Comparison of ENCODE assay signal across 25 cellular contexts in the genomic region with DNA sequence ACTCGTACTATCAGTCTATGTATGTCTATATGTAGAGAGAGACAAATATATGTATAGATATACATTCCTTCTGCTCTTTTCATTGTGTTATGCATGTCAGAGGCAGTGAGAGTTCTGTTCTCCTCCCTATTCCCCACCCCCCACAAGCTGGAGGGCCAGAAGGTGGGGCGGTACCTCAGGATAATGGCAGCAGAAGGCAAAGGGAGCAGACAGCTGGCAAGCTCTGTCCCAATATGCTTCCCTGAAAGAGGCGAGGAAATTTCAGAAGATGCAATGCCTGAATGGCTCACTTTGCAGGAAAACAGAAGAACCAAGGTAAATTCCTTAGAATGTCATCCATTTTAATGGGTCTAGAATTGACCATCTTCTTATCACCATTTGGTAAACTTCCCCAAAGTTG.
DNase-seq lines count a peak whose midpoint lies in the region; ATAC-seq, FAIRE-seq and TF ChIP-seq lines count a peak whose summit lies in the region.
"Had no signal": no experiment of that assay in that cellular context is flagged by ENCODE, and none has a peak within 500 bp of the region (broad histone marks: within the 10 kb centered on the region; RNA-seq: fewer than 3 reads in every experiment).

No MANE protein-coding gene starts in this region.

- intact Hi-C loops in left colon (cut with DNase I, micrococcal nuclease): no loop called here

- DNase-seq in D721Med (ENCODE audit: insufficient read length, low spot score): no peak
- DNase-seq in NCI-H146 treated with DMSO at 0.1 percent for 48 hours (lab: John Stamatoyannopoulos, UW; ENCODE audit: unreplicated experiment): peak; percentile 29
- DNase-seq in NCI-H82 (lab: John Stamatoyannopoulos, UW): peak; percentile 92
- DNase-seq in left colon: peak in 1 of 2 donors; percentile 18
- no peak for DNase-seq in T1000 (lab: John Stamatoyannopoulos, UW)
- DNase-seq: activated CD4-positive, alpha-beta T cell treated with anti-CD3 and anti-CD28 coated beads, Interleukin-2, amount 10 ng/mL, durations not matched to agents 7 days and 5 days; activated naive CD4-positive, alpha-beta T cell treated with Interleukin-2 at 50 U/mL for 16 hours; activated T-cell treated with anti-CD3 and anti-CD28 coated beads, Interleukin-2, amount 50 U/mL, for 72 hours; adrenal gland; colonic mucosa; effector memory CD4-positive, alpha-beta T cell; foreskin keratinocyte; H7; hypothalamus; left ventricle myocardium superior; MG63; naive thymus-derived CD4-positive, alpha-beta T cell; NCI-H1436; NCI-H345; upper lobe of left lung had no signal

- ATAC-seq in left colon: peak; percentile 30
- no peak for ATAC-seq in GM21529 (IDR thresholded peaks at IDR 0.05; ENCODE audit: unreplicated experiment)
- ATAC-seq in HG03442 (IDR thresholded peaks at IDR 0.05; ENCODE audit: unreplicated experiment): no peak
- no peak for ATAC-seq in HG03039 (IDR thresholded peaks at IDR 0.05; ENCODE audit: unreplicated experiment)
- ATAC-seq: activated T-cell treated with anti-CD3 and anti-CD28 coated beads, Interleukin-2, amount 50 U/mL, for 72 hours; esophagus mucosa; foreskin keratinocyte; left ventricle myocardium superior; naive thymus-derived CD4-positive, alpha-beta T cell had no signal

- TF ChIP-seq CTCF in D721Med (IDR thresholded peaks at IDR 0.05; ENCODE audit: insufficient read depth, missing control alignments): no peak

- FAIRE-seq in D721Med (lab: Jason Lieb, UNC): peak; percentile 80
- FAIRE-seq: RCC 7860 had no signal

Comparison
In these comparisons a context has a peak if more than half of its experiments do, and no peak if none do; other contexts are left out.
1. DNase-seq: peak in NCI-H146 treated with DMSO at 0.1 percent for 48 hours (single experiment) and NCI-H82 (single experiment); none in D721Med (single experiment) and T1000 (single experiment).